8 cellular contexts compared by ENCODE assay signal in genomic region chr3:188956839-188957489, GRCh38.
DNase-seq lines count a peak whose midpoint lies in the region; ATAC-seq, FAIRE-seq and TF ChIP-seq lines count a peak whose summit lies in the region.

No MANE protein-coding gene starts in this region.

- TF ChIP-seq POLR2A in K562 (conservative IDR thresholded peaks at IDR 0.05): no peak
- no peak for TF ChIP-seq POLR2A in upper lobe of left lung (IDR thresholded peaks at IDR 0.05)

- POLR2A ChIA-PET in AG04449 (lab: Yijun Ruan, JAX) (no interaction called here), K562 (lab: Yijun Ruan, JAX) (no interaction called here)

- TF ChIP-seq CTCF in AG04449 (IDR thresholded peaks at IDR 0.05; ENCODE audit: insufficient read depth, low read length, missing control alignments) (peak; percentile 60), GM10266 (IDR thresholded peaks at IDR 0.05; ENCODE audit: control insufficient read depth, insufficient read depth, low read depth, missing control alignments) (peak; percentile 81), K562 (IDR thresholded peaks at IDR 0.05 in 2 of 3, conservative IDR thresholded peaks at IDR 0.05 in 1 of 3; ENCODE audit: insufficient read depth in 2 of 3, low read depth in 1 of 3, low read length in 3 of 3) (peak; percentile 15 to 65 (median 39); a peak in 3 of 6 replicates), keratinocyte (optimal IDR thresholded peaks at IDR 0.05 in 1 of 3, IDR thresholded peaks at IDR 0.05 in 1 of 3, conservative IDR thresholded peaks at IDR 0.05 in 1 of 3; ENCODE audit: extremely low read depth in 1 of 3, insufficient read depth in 2 of 3, low read length in 3 of 3) (peak in 2 of 3 experiments; percentile 62 to 68), upper lobe of left lung (IDR thresholded peaks at IDR 0.05) (peak; percentile 63 to 76 (median 70))

- dilution Hi-C loops in keratinocyte (cut with MboI; ENCODE audit: extremely low pct_ligation_motif_present, low sequenced_read_pairs): no loop called here

- H3K9ac ChIP-seq in K562 (ENCODE audit: insufficient read depth in 1 of 2, low read depth in 2 of 2, low read length in 2 of 2): no peak overlapping the region
- no peak overlapping the region for H3K9ac ChIP-seq in keratinocyte (ENCODE audit: control insufficient read depth, extremely low read depth, insufficient read depth, low read length)

- no peak for DNase-seq in AG04449 (ENCODE audit: low read depth, low spot score)
- peak; percentile 44 for DNase-seq in GM10266 (ENCODE audit: extremely low spot score)
- DNase-seq in NCI-H2196 treated with DMSO at 0.1 percent for 48 hours (lab: John Stamatoyannopoulos, UW; ENCODE audit: unreplicated experiment): peak; percentile 52
- DNase-seq in K562 (ENCODE audit: extremely low read depth in 1 of 4, low spot score in 3 of 4): peak; percentile 27 to 38 (median 35)
- peak; percentile 41 for DNase-seq in keratinocyte (ENCODE audit: low read depth, low spot score)
- DNase-seq in upper lobe of left lung: no peak

- CTCF ChIA-PET in AG04449 (lab: Yijun Ruan, JAX) (interaction anchor here (0.9 to 18.2 kb wide), 37 partner anchors 9 to 1239 kb away, joined by 3 to 322 read pairs (median 4); partner anchors contain the start of gene BCL6), K562 (lab: Yijun Ruan, JAX; ENCODE audit: low intra/inter-chr PET ratio) (interaction anchor here (0.6 to 1.2 kb wide), 4 partner anchors 85 to 1220 kb away, joined by 3 to 5 read pairs (median 4); no protein-coding TSS in a partner anchor)

- no peaks in the 10 kb centered on the region for H3K36me3 ChIP-seq in K562 (ENCODE audit: control insufficient read depth, insufficient read depth, low read length)
- no peaks in the 10 kb centered on the region for H3K36me3 ChIP-seq in keratinocyte (ENCODE audit: control insufficient read depth in 2 of 2, extremely low read depth in 1 of 2, insufficient read depth in 2 of 2, low read length in 2 of 2)
- H3K36me3 ChIP-seq in upper lobe of left lung: no peaks in the 10 kb centered on the region

- H3K9me3 ChIP-seq in K562 (replicated peaks; ENCODE audit: control insufficient read depth, insufficient read depth, low read depth, low read length) (no peaks in the 10 kb centered on the region), keratinocyte (ENCODE audit: control insufficient read depth, low read depth, low read length) (no peaks in the 10 kb centered on the region), upper lobe of left lung (no peaks in the 10 kb centered on the region)

- intact Hi-C loops in K562 (cut with micrococcal nuclease): loop anchor here (5.0 kb wide), 1 partner anchor 1640 kb away; no protein-coding TSS in a partner anchor

- no peak for TF ChIP-seq EP300 in K562 (IDR thresholded peaks at IDR 0.05; ENCODE audit: low read length)
- no peak for TF ChIP-seq EP300 in upper lobe of left lung (IDR thresholded peaks at IDR 0.05)

- no peak overlapping the region for H2AFZ ChIP-seq in K562 (ENCODE audit: low read depth, low read length)
- H2AFZ ChIP-seq in keratinocyte (ENCODE audit: control insufficient read depth, low read length): no peak overlapping the region

- H3K4me1 ChIP-seq in K562 (replicated peaks in 1 of 2; ENCODE audit: control insufficient read depth in 2 of 2, insufficient read depth in 2 of 2, low read length in 2 of 2) (no peaks in the 10 kb centered on the region), keratinocyte (ENCODE audit: control insufficient read depth, extremely low read depth, insufficient read depth, low read length) (peaks cover 3% of the 10 kb centered on the region), upper lobe of left lung (peaks cover 3 to 10% (median 6%) of the 10 kb centered on the region in 4 donors)

- no peaks in the 10 kb centered on the region for H3K27me3 ChIP-seq in K562 (ENCODE audit: control insufficient read depth in 2 of 2, insufficient read depth in 2 of 2, low read length in 2 of 2)
- no peaks in the 10 kb centered on the region for H3K27me3 ChIP-seq in keratinocyte (ENCODE audit: control insufficient read depth, extremely low read depth, insufficient read depth, low read length)
- no peaks in the 10 kb centered on the region for H3K27me3 ChIP-seq in upper lobe of left lung

- no TSS peak for BruUV-seq in K562 (replicated peaks; lab: Mats Ljungman, UMichigan)

- H3K4me3 ChIP-seq in AG04449 (ENCODE audit: low read depth, low read length) (no peak overlapping the region), K562 (no peak overlapping the region), keratinocyte (ENCODE audit: control insufficient read depth in 2 of 3, extremely low read depth in 1 of 3, insufficient read depth in 2 of 3, low read depth in 1 of 3, low read length in 3 of 3) (no peak overlapping the region), upper lobe of left lung (no peak overlapping the region)

- no peaks in the 10 kb centered on the region for H3K9me1 ChIP-seq in K562 (ENCODE audit: control insufficient read depth, insufficient read depth, low read length)
- no peaks in the 10 kb centered on the region for H3K9me1 ChIP-seq in keratinocyte (ENCODE audit: control insufficient read depth, extremely low read depth, insufficient read depth, low read length)

- ATAC-seq in K562 (peak; percentile 42; the same call in 2 of the 3 replicates), upper lobe of left lung (ENCODE audit: low FRiP score in 2 of 2) (peak in 1 of 2 donors; percentile 67), GM18870 (IDR thresholded peaks at IDR 0.05; ENCODE audit: unreplicated experiment) (no peak), GM19395 (IDR thresholded peaks at IDR 0.05; ENCODE audit: unreplicated experiment) (no peak)

- H3K79me2 ChIP-seq in K562 (ENCODE audit: control insufficient read depth, insufficient read depth, low read length) (no peaks in the 10 kb centered on the region), keratinocyte (ENCODE audit: control insufficient read depth, insufficient read depth, low read length) (no peaks in the 10 kb centered on the region)

- H3K27ac ChIP-seq in K562 (ENCODE audit: extremely low read depth, low read depth, low read length) (no peak overlapping the region), keratinocyte (ENCODE audit: control insufficient read depth, insufficient read depth, low read length) (no peak overlapping the region), upper lobe of left lung (peak overlapping the region in 2 of 4 donors; percentile 32 to 53)

- no peaks in the 10 kb centered on the region for H4K20me1 ChIP-seq in K562 (replicated peaks; ENCODE audit: control insufficient read depth, insufficient read depth, low read length)
- H4K20me1 ChIP-seq in keratinocyte (ENCODE audit: control insufficient read depth, extremely low read depth, insufficient read depth, low read length): no peaks in the 10 kb centered on the region

- peak; percentile 39 to 53; a peak in 3 of 4 replicates for TF ChIP-seq RAD21 in K562 (CRISPR knock-in tag; conservative IDR thresholded peaks at IDR 0.05 in 1 of 2, IDR thresholded peaks at IDR 0.05 in 1 of 2)

- FAIRE-seq in K562 (lab: Jason Lieb, UNC) (no peak), keratinocyte (lab: Jason Lieb, UNC) (peak; percentile 74)

- H3K4me2 ChIP-seq in K562 (ENCODE audit: insufficient read depth, low read length) (no peak overlapping the region), keratinocyte (ENCODE audit: control insufficient read depth, extremely low read depth, insufficient read depth, low read depth, low read length) (no peak overlapping the region)

- WGBS in K562 (ENCODE audit: insufficient coverage, low coverage, missing lambda C conversion rate): 0% methylated on average over 8 of the region's 8 CpGs
- 35 to 40% methylated on average over 8 of the region's 8 CpGs for WGBS in upper lobe of left lung, 2 donors

- in situ Hi-C loops in K562 (cut with MboI): no loop called here

TF ChIP-seq in K562, 482 proteins besides CTCF, POLR2A, EP300 and RAD21:
- no peak for TF ChIP-seq ZNF431 (CRISPR knock-in tag; IDR thresholded peaks at IDR 0.05)
- no peak for TF ChIP-seq HMG20A (CRISPR knock-in tag; conservative IDR thresholded peaks at IDR 0.05)
- TF ChIP-seq COPS2 (conservative IDR thresholded peaks at IDR 0.05): no peak
- TF ChIP-seq SMC3 (conservative IDR thresholded peaks at IDR 0.05; ENCODE audit: insufficient read depth, low read depth, low read length): peak; percentile 32; the same call in 1 of the 2 replicates

Comparison
In these comparisons a context has a peak if more than half of its experiments do, and no peak if none do; other contexts are left out.
1. DNase-seq: peak in GM10266 (single experiment), NCI-H2196 treated with DMSO at 0.1 percent for 48 hours (single experiment), K562 (4 of 4) and keratinocyte (single experiment); none in AG04449 (single experiment) and upper lobe of left lung (0 of 2).
2. Peak in every context shown above with its lines, with median percentiles within 50 percentile points of each other: CTCF ChIP-seq.